In genomic region chr3:2130726-2131125, GRCh38 we compare ENCODE assay signal across 38 cellular contexts. TPM values are rescaled to one million over a fixed set of nuclear protein-coding genes. Genes with fewer than 3 reads are reported as not detected.
"Had no signal": no experiment of that assay in that cellular context is flagged by ENCODE, and none has a peak within 500 bp of the region (broad histone marks: within the 10 kb centered on the region; RNA-seq: fewer than 3 reads in every experiment).

No MANE protein-coding gene starts in this region.

- H3K36me3 ChIP-seq: adrenal gland, brain microvascular endothelial cell, breast epithelium, cardiac muscle cell had no signal

- H3K4me1 ChIP-seq: adrenal gland, ascending aorta, body of pancreas, breast epithelium had no signal

- H3K36me3 Mint-ChIP-seq: activated naive CD4-positive, alpha-beta T cell treated with anti-CD3 and anti-CD28 coated beads, Interleukin-2, amount 10 ng/mL, durations not matched to agents 7 days and 5 days; activated naive CD4-positive, alpha-beta T cell treated with anti-CD3 and anti-CD28 coated beads, Interleukin-2, amount 50 U/mL, for 24 hours; activated naive CD4-positive, alpha-beta T cell treated with anti-CD3 and anti-CD28 coated beads, Interleukin-2, amount 50 U/mL, for 72 hours; activated naive CD8-positive, alpha-beta T cell; activated naive CD8-positive, alpha-beta T cell treated with anti-CD3 and anti-CD28 coated beads for 36 hours; activated naive CD8-positive, alpha-beta T cell treated with anti-CD3 and anti-CD28 coated beads, Interleukin-2, amount 10 ng/mL, durations not matched to agents 7 days and 5 days; brain had no signal

- H3K9me3 Mint-ChIP-seq: activated naive CD4-positive, alpha-beta T cell treated with anti-CD3 and anti-CD28 coated beads for 36 hours; activated naive CD4-positive, alpha-beta T cell treated with anti-CD3 and anti-CD28 coated beads, Interleukin-2, amount 10 ng/mL, durations not matched to agents 7 days and 5 days; activated naive CD4-positive, alpha-beta T cell treated with anti-CD3 and anti-CD28 coated beads, Interleukin-2, amount 50 U/mL, for 24 hours; activated naive CD8-positive, alpha-beta T cell treated with anti-CD3 and anti-CD28 coated beads for 36 hours; activated naive CD8-positive, alpha-beta T cell treated with anti-CD3 and anti-CD28 coated beads, Interleukin-2, amount 10 ng/mL, durations not matched to agents 7 days and 5 days; activated naive CD8-positive, alpha-beta T cell treated with anti-CD3 and anti-CD28 coated beads, Interleukin-2, amount 50 U/mL, for 24 hours; activated T-cell treated with anti-CD3 and anti-CD28 coated beads, Interleukin-2, amount 50 U/mL, for 4 hours; activated T-helper 1 cell treated with anti-CD3 and anti-CD28 coated beads, Interleukin-12 subunit alpha, Interleukin-12 subunit beta, Interleukin-2, Interleukin-4 antibody, amounts not matched to agents 30 ng/mL and 10 ng/mL and 1 ng/mL, durations not matched to agents 14 hours and 24 hours and 36 hours; activated T-helper 17 cell treated with anti-CD3 and anti-CD28 coated beads, Interleukin-2, amount 50 U/mL, for 72 hours; activated T-helper 2 cell treated with anti-CD3 and anti-CD28 coated beads, Interferon-gamma antibody, Interleukin-2, Interleukin-4, amounts not matched to agents 10 μg/mL and 5 μg/mL and 100 μg/mL, durations not matched to agents 14 hours and 24 hours and 36 hours had no signal

- H3K4me3 ChIP-seq: adrenal gland, ascending aorta, body of pancreas, breast epithelium, cardiac muscle cell had no signal

- ATAC-seq: activated naive CD4-positive, alpha-beta T cell treated with anti-CD3 and anti-CD28 coated beads, Interleukin-2, amount 50 U/mL, for 72 hours; activated naive CD8-positive, alpha-beta T cell treated with anti-CD3 and anti-CD28 coated beads, Interleukin-2, amount 50 U/mL, for 24 hours; activated T-cell treated with anti-CD3 and anti-CD28 coated beads, Interleukin-2, amount 50 U/mL, for 4 hours; activated T-cell treated with anti-CD3 and anti-CD28 coated beads, Interleukin-2, amount 50 U/mL, for 72 hours; activated T-helper 17 cell treated with anti-CD3 and anti-CD28 coated beads, Interleukin-2, amount 50 U/mL, for 72 hours; body of pancreas had no signal

- H3K27me3 ChIP-seq: adrenal gland, ascending aorta, body of pancreas, brain microvascular endothelial cell, breast epithelium, cardiac muscle cell had no signal

- H3K4me3 Mint-ChIP-seq: activated naive CD4-positive, alpha-beta T cell treated with anti-CD3 and anti-CD28 coated beads for 36 hours; activated naive CD4-positive, alpha-beta T cell treated with anti-CD3 and anti-CD28 coated beads, Interleukin-2, amount 10 ng/mL, durations not matched to agents 7 days and 5 days; activated naive CD4-positive, alpha-beta T cell treated with anti-CD3 and anti-CD28 coated beads, Interleukin-2, amount 50 U/mL, for 24 hours; activated naive CD8-positive, alpha-beta T cell; activated naive CD8-positive, alpha-beta T cell treated with anti-CD3 and anti-CD28 coated beads for 36 hours; activated naive CD8-positive, alpha-beta T cell treated with anti-CD3 and anti-CD28 coated beads, Interleukin-2, amount 10 ng/mL, durations not matched to agents 7 days and 5 days; activated naive CD8-positive, alpha-beta T cell treated with anti-CD3 and anti-CD28 coated beads, Interleukin-2, amount 50 U/mL, for 24 hours; activated T-cell treated with anti-CD3 and anti-CD28 coated beads, Interleukin-2, amount 50 U/mL, for 24 hours; activated T-cell treated with anti-CD3 and anti-CD28 coated beads, Interleukin-2, amount 50 U/mL, for 4 hours; activated T-cell treated with anti-CD3 and anti-CD28 coated beads, Interleukin-2, amount 50 U/mL, for 72 hours; activated T-helper 1 cell treated with anti-CD3 and anti-CD28 coated beads, Interleukin-12 subunit alpha, Interleukin-12 subunit beta, Interleukin-2, Interleukin-4 antibody, amounts not matched to agents 30 ng/mL and 10 ng/mL and 1 ng/mL, durations not matched to agents 14 hours and 24 hours and 36 hours; activated T-helper 17 cell treated with anti-CD3 and anti-CD28 coated beads, Interleukin-2, amount 50 U/mL, for 72 hours; brain; central memory CD8-positive, alpha-beta T cell had no signal

- DNase-seq: activated effector memory CD4-positive, alpha-beta T cell treated with anti-CD3 and anti-CD28 coated beads, Interleukin-2, amount 50 U/mL, for 16 hours; activated effector memory CD4-positive, alpha-beta T cell treated with Interleukin-2 at 50 U/mL for 16 hours; activated gamma-delta T cell; activated gamma-delta T cell treated with Interleukin-2 at 50 U/mL for 16 hours; activated naive CD4-positive, alpha-beta T cell; activated naive CD4-positive, alpha-beta T cell treated with anti-CD3 and anti-CD28 coated beads for 36 hours; activated naive CD4-positive, alpha-beta T cell treated with anti-CD3 and anti-CD28 coated beads, Interleukin-2, amount 10 ng/mL, durations not matched to agents 7 days and 5 days; activated naive CD4-positive, alpha-beta T cell treated with anti-CD3 and anti-CD28 coated beads, Interleukin-2, amount 50 U/mL, for 16 hours; activated naive CD4-positive, alpha-beta T cell treated with Interleukin-2 at 50 U/mL for 16 hours; activated naive CD8-positive, alpha-beta T cell treated with anti-CD3 and anti-CD28 coated beads for 36 hours; activated naive CD8-positive, alpha-beta T cell treated with anti-CD3 and anti-CD28 coated beads, Interleukin-2, amount 10 ng/mL, durations not matched to agents 7 days and 5 days; activated naive CD8-positive, alpha-beta T cell treated with anti-CD3 and anti-CD28 coated beads, Interleukin-2, amount 50 U/mL, for 24 hours; activated T-cell treated with anti-CD3 and anti-CD28 coated beads, Interleukin-2, amount 50 U/mL, for 24 hours; activated T-cell treated with anti-CD3 and anti-CD28 coated beads, Interleukin-2, amount 50 U/mL, for 4 hours; activated T-cell treated with anti-CD3 and anti-CD28 coated beads, Interleukin-2, amount 50 U/mL, for 48 hours; activated T-cell treated with anti-CD3 and anti-CD28 coated beads, Interleukin-2, amount 50 U/mL, for 72 hours; adrenal gland; amniotic stem cell; amygdala; anterior cingulate cortex; aorta; body of pancreas; brain microvascular endothelial cell; caudate nucleus; central memory CD4-positive, alpha-beta T cell; cerebellar nuclear complex had no signal

- H3K27ac Mint-ChIP-seq: activated naive CD4-positive, alpha-beta T cell treated with anti-CD3 and anti-CD28 coated beads for 36 hours; activated naive CD4-positive, alpha-beta T cell treated with anti-CD3 and anti-CD28 coated beads, Interleukin-2, amount 10 ng/mL, durations not matched to agents 7 days and 5 days; activated naive CD4-positive, alpha-beta T cell treated with anti-CD3 and anti-CD28 coated beads, Interleukin-2, amount 50 U/mL, for 24 hours; activated naive CD4-positive, alpha-beta T cell treated with anti-CD3 and anti-CD28 coated beads, Interleukin-2, amount 50 U/mL, for 72 hours; activated naive CD8-positive, alpha-beta T cell; activated naive CD8-positive, alpha-beta T cell treated with anti-CD3 and anti-CD28 coated beads for 36 hours; activated naive CD8-positive, alpha-beta T cell treated with anti-CD3 and anti-CD28 coated beads, Interleukin-2, amount 10 ng/mL, durations not matched to agents 7 days and 5 days; activated naive CD8-positive, alpha-beta T cell treated with anti-CD3 and anti-CD28 coated beads, Interleukin-2, amount 50 U/mL, for 24 hours; activated T-cell treated with anti-CD3 and anti-CD28 coated beads, Interleukin-2, amount 50 U/mL, for 24 hours; activated T-cell treated with anti-CD3 and anti-CD28 coated beads, Interleukin-2, amount 50 U/mL, for 72 hours; activated T-helper 1 cell treated with anti-CD3 and anti-CD28 coated beads, Interleukin-12 subunit alpha, Interleukin-12 subunit beta, Interleukin-2, Interleukin-4 antibody, amounts not matched to agents 30 ng/mL and 10 ng/mL and 1 ng/mL, durations not matched to agents 14 hours and 24 hours and 36 hours; activated T-helper 17 cell treated with anti-CD3 and anti-CD28 coated beads, Interleukin-2, amount 50 U/mL, for 72 hours; activated T-helper 2 cell treated with anti-CD3 and anti-CD28 coated beads, Interferon-gamma antibody, Interleukin-2, Interleukin-4, amounts not matched to agents 10 μg/mL and 5 μg/mL and 100 μg/mL, durations not matched to agents 14 hours and 24 hours and 36 hours; brain had no signal

- H3K9me3 ChIP-seq: adrenal gland, ascending aorta, body of pancreas, breast epithelium had no signal

- H3K4me1 Mint-ChIP-seq: activated naive CD4-positive, alpha-beta T cell treated with anti-CD3 and anti-CD28 coated beads, Interleukin-2, amount 10 ng/mL, durations not matched to agents 7 days and 5 days; activated naive CD4-positive, alpha-beta T cell treated with anti-CD3 and anti-CD28 coated beads, Interleukin-2, amount 50 U/mL, for 24 hours; activated naive CD8-positive, alpha-beta T cell treated with anti-CD3 and anti-CD28 coated beads for 36 hours; activated naive CD8-positive, alpha-beta T cell treated with anti-CD3 and anti-CD28 coated beads, Interleukin-2, amount 10 ng/mL, durations not matched to agents 7 days and 5 days; activated naive CD8-positive, alpha-beta T cell treated with anti-CD3 and anti-CD28 coated beads, Interleukin-2, amount 50 U/mL, for 24 hours; activated T-helper 17 cell treated with anti-CD3 and anti-CD28 coated beads, Interleukin-2, amount 50 U/mL, for 72 hours; brain; central memory CD8-positive, alpha-beta T cell had no signal

- H3K27me3 Mint-ChIP-seq: activated naive CD4-positive, alpha-beta T cell treated with anti-CD3 and anti-CD28 coated beads, Interleukin-2, amount 10 ng/mL, durations not matched to agents 7 days and 5 days; activated naive CD4-positive, alpha-beta T cell treated with anti-CD3 and anti-CD28 coated beads, Interleukin-2, amount 50 U/mL, for 24 hours; activated naive CD8-positive, alpha-beta T cell; activated naive CD8-positive, alpha-beta T cell treated with anti-CD3 and anti-CD28 coated beads for 36 hours; activated naive CD8-positive, alpha-beta T cell treated with anti-CD3 and anti-CD28 coated beads, Interleukin-2, amount 10 ng/mL, durations not matched to agents 7 days and 5 days; activated naive CD8-positive, alpha-beta T cell treated with anti-CD3 and anti-CD28 coated beads, Interleukin-2, amount 50 U/mL, for 24 hours; activated T-cell treated with anti-CD3 and anti-CD28 coated beads, Interleukin-2, amount 50 U/mL, for 24 hours; activated T-helper 17 cell treated with anti-CD3 and anti-CD28 coated beads, Interleukin-2, amount 50 U/mL, for 72 hours; brain; central memory CD8-positive, alpha-beta T cell had no signal

RNA-seq across cellular contexts. Expression of gene CNTN4, which starts 32.1 kb away (rescaled TPM):
- total RNA-seq: activated naive CD4-positive, alpha-beta T cell treated with anti-CD3 and anti-CD28 coated beads for 36 hours; activated naive CD4-positive, alpha-beta T cell treated with anti-CD3 and anti-CD28 coated beads, Interleukin-2, amount 50 U/mL, for 72 hours; activated naive CD8-positive, alpha-beta T cell treated with anti-CD3 and anti-CD28 coated beads for 36 hours; activated naive CD8-positive, alpha-beta T cell treated with anti-CD3 and anti-CD28 coated beads, Interleukin-2, amount 10 ng/mL, durations not matched to agents 7 days and 5 days; activated T-cell treated with anti-CD3 and anti-CD28 coated beads, Interleukin-2, amount 50 U/mL, for 4 hours; activated T-helper 1 cell treated with anti-CD3 and anti-CD28 coated beads, Interleukin-12 subunit alpha, Interleukin-12 subunit beta, Interleukin-2, Interleukin-4 antibody, amounts not matched to agents 30 ng/mL and 10 ng/mL and 1 ng/mL, durations not matched to agents 14 hours and 24 hours and 36 hours; activated T-helper 17 cell treated with anti-CD3 and anti-CD28 coated beads, Interleukin-2, amount 50 U/mL, for 72 hours; activated T-helper 2 cell treated with anti-CD3 and anti-CD28 coated beads, Interferon-gamma antibody, Interleukin-2, Interleukin-4, amounts not matched to agents 10 μg/mL and 5 μg/mL and 100 μg/mL, durations not matched to agents 14 hours and 24 hours and 36 hours; astrocyte had no signal
